1 cellular context compared by ENCODE assay signal in the genomic region with DNA sequence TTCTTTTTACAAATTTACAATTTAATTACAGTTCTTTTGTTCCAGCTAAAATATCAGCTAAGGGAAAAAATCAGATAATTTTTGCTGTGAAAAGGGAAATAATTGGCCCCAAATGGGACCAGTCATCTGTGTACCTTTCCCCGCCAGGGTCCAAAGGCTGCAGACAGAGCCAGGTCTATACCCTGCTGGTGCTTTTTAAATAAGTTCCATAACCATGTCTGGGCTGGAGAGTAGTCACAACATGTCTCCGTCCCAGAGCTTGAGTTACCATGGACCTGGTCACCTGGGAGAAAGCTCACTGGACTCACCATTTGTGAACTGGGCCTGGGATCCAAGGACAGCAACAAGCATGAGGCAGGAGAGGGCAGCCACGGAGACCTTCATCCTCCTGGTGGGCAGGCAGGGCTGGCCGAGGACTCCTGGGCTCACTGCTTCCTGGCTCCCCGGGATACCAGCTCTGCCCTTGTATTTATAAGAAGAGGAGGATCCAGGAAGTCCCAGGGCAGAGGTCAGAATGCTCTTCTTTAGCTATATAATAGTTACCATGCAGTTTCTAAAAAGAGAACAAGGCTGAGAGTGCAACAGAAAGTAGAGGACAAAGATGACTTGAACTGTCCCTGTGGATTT.
TF ChIP-seq lines count a peak whose summit lies in the region.

CCL15 (minus strand) TSS at position 445 of the 627 bp plus-strand sequence; CDS start at position 384, 61 bp downstream.

TF ChIP-seq in H1, 55 proteins besides CTCF, POLR2A, EP300 and RAD21:
- TF ChIP-seq SUZ12 (IDR thresholded peaks at IDR 0.05; ENCODE audit: low read length) (no peak), POU5F1 (IDR thresholded peaks at IDR 0.05; ENCODE audit: low read depth, low read length) (no peak), GTF2F1 (IDR thresholded peaks at IDR 0.05; ENCODE audit: borderline replicate concordance, low read depth, low read length) (no peak), SIX5 (IDR thresholded peaks at IDR 0.05; ENCODE audit: low read depth, low read length) (no peak), EGR1 (IDR thresholded peaks at IDR 0.05; ENCODE audit: borderline replicate concordance, low read depth, low read length) (no peak), BACH1 (IDR thresholded peaks at IDR 0.05; ENCODE audit: low read length) (no peak), SP2 (IDR thresholded peaks at IDR 0.05; ENCODE audit: low read length) (no peak), YY1 (IDR thresholded peaks at IDR 0.05; ENCODE audit: low read depth, low read length) (no peak), FOSL1 (IDR thresholded peaks at IDR 0.05; ENCODE audit: insufficient read depth, low read depth, low read length) (no peak), RNF2 (IDR thresholded peaks at IDR 0.05; ENCODE audit: borderline replicate concordance, low read depth, low read length, missing control alignments, poor library complexity, severe bottlenecking) (no peak), ATF3 (IDR thresholded peaks at IDR 0.05; ENCODE audit: insufficient read depth, low read depth, low read length) (no peak), CHD1 (IDR thresholded peaks at IDR 0.05; ENCODE audit: low read depth, low read length) (no peak), TAF7 (optimal IDR thresholded peaks at IDR 0.05; ENCODE audit: borderline replicate concordance, low read depth, low read length) (no peak)
